In genomic region chr15:59611277-59612260, GRCh38 we compare ENCODE assay signal across 14 cellular contexts. TPM values are rescaled to one million over a fixed set of nuclear protein-coding genes. Genes with fewer than 3 reads are reported as not detected.
DNase-seq lines count a peak whose midpoint lies in the region; ATAC-seq, FAIRE-seq and TF ChIP-seq lines count a peak whose summit lies in the region.
"Had no signal": no experiment of that assay in that cellular context is flagged by ENCODE, and none has a peak within 500 bp of the region (broad histone marks: within the 10 kb centered on the region; RNA-seq: fewer than 3 reads in every experiment).

Gene GCNT3 (plus strand): TSS chr15:59611783. CDS start chr15:59618239, 6,456 bp downstream.

- no peaks in the 10 kb centered on the region for H3K36me3 Mint-ChIP-seq in immature natural killer cell

- peaks cover 5 to 6% of the 10 kb centered on the region in 2 donors for H3K4me1 Mint-ChIP-seq in immature natural killer cell
- H3K4me1 Mint-ChIP-seq: activated T-helper 17 cell treated with anti-CD3 and anti-CD28 coated beads, Interleukin-2, amount 50 U/mL, for 72 hours had no signal

- H3K9me3 ChIP-seq in left lung, result no peaks in the 10 kb centered on the region
- H3K9me3 ChIP-seq: prostate gland had no signal

- H3K27me3 Mint-ChIP-seq in immature natural killer cell (ENCODE audit: low read depth in 3 of 3), result peaks cover 0 to 19% (median 6%) of the 10 kb centered on the region in 3 donors

- no peak within 1 kb of the TSS for H3K4me3 ChIP-seq in bronchial epithelial cell (ENCODE audit: low read depth, low read length)
- peak within 1 kb of the TSS in 1 of 2 donors; percentile 2 for H3K4me3 ChIP-seq in left lung
- H3K4me3 ChIP-seq: prostate gland had no signal

- H3K4me3 Mint-ChIP-seq in immature natural killer cell, result no peak within 1 kb of the TSS
- H3K4me3 Mint-ChIP-seq: activated T-helper 17 cell treated with anti-CD3 and anti-CD28 coated beads, Interleukin-2, amount 50 U/mL, for 72 hours had no signal

- no peak within 1 kb of the TSS for H3K27ac Mint-ChIP-seq in immature natural killer cell
- H3K27ac Mint-ChIP-seq: activated T-helper 17 cell treated with anti-CD3 and anti-CD28 coated beads, Interleukin-2, amount 50 U/mL, for 72 hours had no signal

- no peaks in the 10 kb centered on the region for H3K4me1 ChIP-seq in left lung
- H3K4me1 ChIP-seq: prostate gland had no signal

- peaks cover 0 to 6% (median 0%) of the 10 kb centered on the region in 6 donors for H3K9me3 Mint-ChIP-seq in immature natural killer cell

- ATAC-seq in left lung (peak; percentile 93), GM21390 (IDR thresholded peaks at IDR 0.05; ENCODE audit: unreplicated experiment) (no peak)
- ATAC-seq in stimulated activated naive CD8-positive, alpha-beta T cell treated with anti-CD3 and anti-CD28 coated beads, Interleukin-15, Interleukin-2, amounts not matched to agents 100 U/mL and 50 U/mL, for 24 hours, result no peak
- ATAC-seq: activated T-helper 17 cell treated with anti-CD3 and anti-CD28 coated beads, Interleukin-2, amount 50 U/mL, for 72 hours; SK-N-SH treated with all-trans-retinoic acid at 6 μM for 48 hours had no signal

- no peaks in the 10 kb centered on the region for H3K36me3 ChIP-seq in bronchial epithelial cell (ENCODE audit: control insufficient read depth, insufficient read depth, low read length)
- H3K36me3 ChIP-seq in left lung, result no peaks in the 10 kb centered on the region
- H3K36me3 ChIP-seq: prostate gland had no signal

- H3K27ac ChIP-seq in left lung, result no peak within 1 kb of the TSS
- H3K27ac ChIP-seq: prostate gland had no signal

- FAIRE-seq in bronchial epithelial cell (lab: Jason Lieb, UNC), result peak; percentile 79

- DNase-seq in AG08395 (ENCODE audit: low spot score) (peak; percentile 26), HT1080 (ENCODE audit: low read depth) (peak; percentile 62), bronchial epithelial cell (ENCODE audit: low read depth) (peak; percentile 83), left lung (no peak), immature natural killer cell (no peak), amygdala (lab: John Stamatoyannopoulos, UW) (no peak)
- DNase-seq in stimulated activated naive CD8-positive, alpha-beta T cell treated with anti-CD3 and anti-CD28 coated beads, Interleukin-15, Interleukin-2, amounts not matched to agents 100 U/mL and 50 U/mL, for 24 hours, result no peak
- DNase-seq: glutamatergic neuron, NCI-H1092 treated with DMSO at 0.1 percent for 48 hours had no signal

- H3K27me3 ChIP-seq in bronchial epithelial cell (ENCODE audit: control insufficient read depth, insufficient read depth, low read length), result no peaks in the 10 kb centered on the region
- peaks cover 0 to 3% of the 10 kb centered on the region in 2 donors for H3K27me3 ChIP-seq in left lung

- intact Hi-C loops in left lung (cut with DNase I), result no loop called here

- TF ChIP-seq CTCF in bronchial epithelial cell (IDR thresholded peaks at IDR 0.05; ENCODE audit: insufficient read depth, low read length, severe bottlenecking) (no peak), left lung (IDR thresholded peaks at IDR 0.05) (no peak)

RNA-seq across cellular contexts. Expression of gene GCNT3, which starts in this region (rescaled TPM):
- total RNA-seq in HT1080 (2014; rRNA removed; shearing (Covaris generic)), result 0.10 and 0.79 TPM in 2 replicates
- polyA plus RNA-seq in HT1080 (2015; cell fraction: cytosol; rRNA removed), result 0.20 and 0.26 TPM in 2 replicates
- 0.47 and 0.58 TPM in 2 replicates for polyA plus RNA-seq in HT1080 (2015; cell fraction: nucleus; rRNA removed)
- 8.2 and 37.5 TPM in 2 replicates for total RNA-seq in bronchial epithelial cell
- 1 to 10 TPM; 4.7 to 7.3 TPM for total RNA-seq in left lung
- not detected for polyA plus RNA-seq in immature natural killer cell
- total RNA-seq: activated T-helper 17 cell treated with anti-CD3 and anti-CD28 coated beads, Interleukin-2, amount 50 U/mL, for 72 hours had no signal
- polyA plus RNA-seq: BJ had no signal

Comparison
In these comparisons a context has a peak if more than half of its experiments do, and no peak if none do; other contexts are left out.
1. Peak in DNase-seq in HT1080; RNA of the gene not detected or under 1 TPM.
2. DNase-seq: peak in AG08395 (single experiment) and bronchial epithelial cell (single experiment); none in left lung (0 of 2), immature natural killer cell (0 of 3), amygdala (0 of 56) and stimulated activated naive CD8-positive, alpha-beta T cell treated with anti-CD3 and anti-CD28 coated beads, Interleukin-15, Interleukin-2, amounts not matched to agents 100 U/mL and 50 U/mL, for 24 hours (single experiment).